In the genomic region with DNA sequence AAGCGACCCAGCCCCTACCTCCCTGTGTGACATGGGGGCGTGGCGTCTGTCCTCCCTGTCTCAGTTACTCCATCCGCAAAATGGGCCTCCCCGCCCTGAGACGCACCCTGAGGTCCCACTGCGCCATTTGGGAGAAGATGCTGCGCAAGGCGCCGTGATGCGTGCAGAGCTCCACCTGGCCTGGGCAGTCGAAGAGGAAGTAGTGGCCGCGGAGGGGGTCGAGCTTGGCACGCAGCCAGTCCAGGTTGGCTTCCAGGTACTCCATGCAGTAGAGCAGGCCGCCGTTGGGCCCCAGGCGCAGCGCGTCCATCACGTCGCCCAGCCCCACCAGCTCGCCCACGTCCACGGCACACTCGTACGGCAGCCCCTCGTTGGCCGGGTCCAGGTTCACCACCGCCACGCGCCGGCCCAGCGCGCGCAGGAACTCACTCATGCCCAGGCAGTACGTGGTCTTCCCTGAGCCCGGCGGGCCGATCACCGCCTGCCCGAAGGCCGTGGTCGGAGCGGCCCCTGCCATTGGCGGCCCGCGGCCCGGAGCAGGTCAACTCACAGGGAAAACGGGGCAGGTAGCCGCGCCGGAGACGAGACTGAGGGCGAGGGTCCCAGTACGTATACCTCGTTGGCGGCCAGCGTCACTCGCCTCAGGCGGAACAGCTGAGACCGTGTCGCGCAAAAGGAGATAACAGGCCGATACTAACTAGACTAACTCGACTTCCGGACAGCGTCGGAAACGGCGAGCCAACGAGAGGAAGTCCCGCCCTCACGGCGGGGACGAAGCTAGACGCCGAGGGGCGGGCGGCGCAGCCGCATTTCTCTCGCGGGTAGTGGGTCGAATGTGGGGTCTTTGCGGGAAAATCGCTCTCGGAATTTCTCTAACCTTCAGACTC, we compare ENCODE assay signal across 7 cellular contexts. TPM values are rescaled to one million over a fixed set of nuclear protein-coding genes. Genes with fewer than 3 reads are reported as not detected.
DNase-seq lines count a peak whose midpoint lies in the region; ATAC-seq and TF ChIP-seq lines count a peak whose summit lies in the region.

A gene (minus strand): TSS at position 704 of the 887 bp plus-strand sequence. CDS start 187 bp downstream, at position 517.

- H3K27me3 ChIP-seq in iPS DF 6.9 (ENCODE audit: control insufficient read depth, insufficient read depth, low read length): no peaks in the 10 kb centered on the region

- WGBS in iPS DF 6.9 (ENCODE audit: insufficient coverage, insufficient read length): no CpG with 5 or more reads among the region's 89 CpGs

- H3K4me3 Mint-ChIP-seq in brain: peak within 1 kb of the TSS; percentile 94 to 98 (median 96)

- peak within 1 kb of the TSS; percentile 68 for H3K4me3 ChIP-seq in iPS DF 6.9 (ENCODE audit: low read length)
- H3K4me3 ChIP-seq in skeletal muscle cell (ENCODE audit: low read depth, low read length): peak within 1 kb of the TSS; percentile 94

- H3K9me3 ChIP-seq in iPS DF 6.9 (ENCODE audit: control insufficient read depth, insufficient read depth, low read length): no peaks in the 10 kb centered on the region

- no peaks in the 10 kb centered on the region for H3K4me1 ChIP-seq in iPS DF 6.9 (ENCODE audit: control insufficient read depth, insufficient read depth, low read length)

- DNase-seq in NCI-H1694 treated with DMSO at 0.1 percent for 48 hours (lab: John Stamatoyannopoulos, UW): peak; percentile 15
- DNase-seq in UCSD-AML1 (lab: John Stamatoyannopoulos, UW; ENCODE audit: unreplicated experiment): peak; percentile 80
- DNase-seq in iPS DF 6.9 (ENCODE audit: low read depth, low spot score): peak; percentile 37
- peak; percentile 34 for DNase-seq in skeletal muscle cell (ENCODE audit: low read depth)

- H3K36me3 ChIP-seq in iPS DF 6.9 (ENCODE audit: control insufficient read depth, insufficient read depth, low read length): peaks cover 15% of the 10 kb centered on the region

- peaks cover 33% of the 10 kb centered on the region for H3K4me1 Mint-ChIP-seq in brain

- H3K36me3 Mint-ChIP-seq in brain: peaks cover 60% of the 10 kb centered on the region

- no peak within 1 kb of the TSS for H3K27ac ChIP-seq in iPS DF 6.9 (ENCODE audit: low read length)

- no peaks in the 10 kb centered on the region for H3K9me3 Mint-ChIP-seq in brain

- TF ChIP-seq CTCF in brain (conservative IDR thresholded peaks at IDR 0.05): no peak

- H3K27me3 Mint-ChIP-seq in brain: peaks cover 6% of the 10 kb centered on the region

- H3K27ac Mint-ChIP-seq in brain: peak within 1 kb of the TSS; percentile 91 to 98 (median 95)

- ATAC-seq in GM18502 (IDR thresholded peaks at IDR 0.05; ENCODE audit: poor library complexity, unreplicated experiment): peak; percentile 73
- peak; percentile 83 for ATAC-seq in HG02870 (IDR thresholded peaks at IDR 0.05; ENCODE audit: unreplicated experiment)

RNA-seq across cellular contexts. Expression of the gene that starts here (rescaled TPM):
- polyA plus RNA-seq in brain (ENCODE audit: insufficient read depth, low read depth, low replicate concordance): 25.8 TPM

Comparison
In these comparisons a context has a peak if more than half of its experiments do, and no peak if none do; other contexts are left out.
1. DNase-seq: peak in every context shown above with its lines; median percentile 80 in UCSD-AML1; 37 in iPS DF 6.9; 34 in skeletal muscle cell; 15 in NCI-H1694 treated with DMSO at 0.1 percent for 48 hours.